16 cellular contexts compared by ENCODE assay signal in genomic region chr9:4540425-4540824, GRCh38. TPM values are rescaled to one million over a fixed set of nuclear protein-coding genes. Genes with fewer than 3 reads are reported as not detected.
DNase-seq lines count a peak whose midpoint lies in the region; FAIRE-seq and TF ChIP-seq lines count a peak whose summit lies in the region.
"Had no signal": no experiment of that assay in that cellular context is flagged by ENCODE, and none has a peak within 500 bp of the region (broad histone marks: within the 10 kb centered on the region; RNA-seq: fewer than 3 reads in every experiment).

No MANE protein-coding gene starts in this region.

- POLR2A ChIA-PET in H1 (lab: Charles Lee; ENCODE audit: partially characterized antibody) = interaction anchor here (1.2 kb wide), 1 partner anchor 8 kb away, joined by 3 read pairs; no protein-coding TSS in a partner anchor

- no peak overlapping the region for H3K4me3 Mint-ChIP-seq in neural progenitor cell
- H3K4me3 Mint-ChIP-seq: CD4-positive, alpha-beta memory T cell had no signal

- H3K4ac ChIP-seq in H1 (replicated peaks; ENCODE audit: insufficient read length, low read depth, low read length) = no peak overlapping the region
- no peak overlapping the region for H3K4ac ChIP-seq in mesenchymal stem cell (ENCODE audit: low read depth in 1 of 2, low read length in 2 of 2)

- H2BK120ac ChIP-seq in H1 (replicated peaks; ENCODE audit: low read depth, low read length) (no peak overlapping the region), mesenchymal stem cell (ENCODE audit: low read depth, low read length) (no peak overlapping the region)

- H3K79me1 ChIP-seq in H1 (ENCODE audit: low read depth, low read length) = no peaks in the 10 kb centered on the region
- H3K79me1 ChIP-seq in mesenchymal stem cell (replicated peaks; ENCODE audit: low read length, poor library complexity, severe bottlenecking) = no peaks in the 10 kb centered on the region

- H3K27me3 ChIP-seq in Peyer's patch (no peaks in the 10 kb centered on the region), H1 (replicated peaks in 1 of 4; ENCODE audit: control insufficient read depth in 3 of 4, extremely low read depth in 1 of 4, insufficient read depth in 3 of 4, low read length in 3 of 4) (no peaks in the 10 kb centered on the region), mesenchymal stem cell (ENCODE audit: control insufficient read depth in 1 of 2, insufficient read depth in 1 of 2, low read length in 2 of 2) (no peaks in the 10 kb centered on the region), small intestine (ENCODE audit: control insufficient read depth in 2 of 2, insufficient read depth in 2 of 2, low read length in 2 of 2) (no peaks in the 10 kb centered on the region), neural progenitor cell (no peaks in the 10 kb centered on the region), prostate gland (replicated peaks; ENCODE audit: insufficient read depth) (no peaks in the 10 kb centered on the region)

- 86% methylated on average over 8 of the region's 8 CpGs; no CpG with 5 or more reads in 1 of the 2 experiments for WGBS in H1 (ENCODE audit: extremely low coverage in 1 of 2, insufficient coverage in 1 of 2, insufficient read length in 1 of 2, insufficient replicate concordance in 2 of 2, low coverage in 1 of 2, low lambda C conversion rate in 2 of 2, missing lambda C conversion rate in 1 of 2), 2 experiments
- WGBS in mesenchymal stem cell = 96% methylated on average over 8 of the region's 8 CpGs
- WGBS in small intestine, 3 donors = 50 to 81% (median 65%) methylated on average over 8 of the region's 8 CpGs
- WGBS in prostate gland = 97% methylated on average over 8 of the region's 8 CpGs

- H3K9ac ChIP-seq in H1 (replicated peaks in 1 of 4; ENCODE audit: extremely low read depth in 1 of 4, low read depth in 3 of 4, low read length in 3 of 4) (no peak overlapping the region), mesenchymal stem cell (ENCODE audit: low read length) (no peak overlapping the region), neural progenitor cell (no peak overlapping the region)

- no peak for TF ChIP-seq RAD21 in H1 (IDR thresholded peaks at IDR 0.05 in 1 of 2, conservative IDR thresholded peaks at IDR 0.05 in 1 of 2; ENCODE audit: low read depth in 2 of 2, low read length in 2 of 2)

- no peak overlapping the region for H4K91ac ChIP-seq in H1 (replicated peaks; ENCODE audit: insufficient read length, low read length)
- no peak overlapping the region for H4K91ac ChIP-seq in mesenchymal stem cell (ENCODE audit: low read length)

- H4K8ac ChIP-seq in H1 (ENCODE audit: extremely low read depth, insufficient read depth, low read length) (no peak overlapping the region), mesenchymal stem cell (ENCODE audit: low read length) (no peak overlapping the region)

- no peak overlapping the region for H3K27ac Mint-ChIP-seq in neural progenitor cell
- H3K27ac Mint-ChIP-seq: CD4-positive, alpha-beta memory T cell had no signal

- no peaks in the 10 kb centered on the region for H3K36me3 Mint-ChIP-seq in neural progenitor cell
- H3K36me3 Mint-ChIP-seq: CD4-positive, alpha-beta memory T cell had no signal

- TF ChIP-seq POLR2A in Peyer's patch (IDR thresholded peaks at IDR 0.05) (no peak), H1 (IDR thresholded peaks at IDR 0.05; ENCODE audit: control extremely low read depth in 1 of 2, low read depth in 2 of 2, low read length in 2 of 2) (no peak), prostate gland (IDR thresholded peaks at IDR 0.05) (no peak)

- H3K27ac ChIP-seq in Peyer's patch (peak overlapping the region in 1 of 4 donors; percentile 23), H1 (ENCODE audit: low read depth, low read length) (no peak overlapping the region), mesenchymal stem cell (ENCODE audit: low read length, poor library complexity, severe bottlenecking) (no peak overlapping the region), small intestine (ENCODE audit: low read depth in 1 of 2, low read length in 1 of 2) (peak overlapping the region in 1 of 2 donors; percentile 66), neural progenitor cell (no peak overlapping the region), prostate gland (no peak overlapping the region)

- H3K4me1 Mint-ChIP-seq in neural progenitor cell = peaks cover 6% of the 10 kb centered on the region

- H2AFZ ChIP-seq in H1 (ENCODE audit: low read length) = no peak overlapping the region
- no peak overlapping the region for H2AFZ ChIP-seq in mesenchymal stem cell (ENCODE audit: low read depth, low read length)
- H2AFZ ChIP-seq in neural progenitor cell (replicated peaks) = no peak overlapping the region

- H3K4me1 ChIP-seq in Peyer's patch (peaks cover 0 to 6% (median 0%) of the 10 kb centered on the region in 4 donors), H1 (replicated peaks in 1 of 4; ENCODE audit: control insufficient read depth in 3 of 4, insufficient read depth in 4 of 4, low read length in 3 of 4) (peaks cover 0 to 3% (median under 1%) of the 10 kb centered on the region in 4 experiments; a peak in 3 of 7 replicates), mesenchymal stem cell (ENCODE audit: control insufficient read depth, insufficient read depth, low read depth, low read length) (peaks cover 4% of the 10 kb centered on the region), small intestine (ENCODE audit: control insufficient read depth in 2 of 2, insufficient read depth in 1 of 2, low read depth in 1 of 2, low read length in 1 of 2) (peaks cover 0 to 6% of the 10 kb centered on the region in 2 donors), neural progenitor cell (no peaks in the 10 kb centered on the region), prostate gland (replicated peaks) (no peaks in the 10 kb centered on the region)

- intact Hi-C loops in prostate gland (cut with DNase I) = no loop called here

- TF ChIP-seq EP300 in H1 (IDR thresholded peaks at IDR 0.05; ENCODE audit: borderline replicate concordance in 1 of 2, low read depth in 2 of 2, low read length in 2 of 2) = no peak

- no peak overlapping the region for H3K23ac ChIP-seq in H1 (ENCODE audit: insufficient read length)
- H3K23ac ChIP-seq in mesenchymal stem cell (ENCODE audit: low read length in 2 of 2) = no peak overlapping the region

- H2BK20ac ChIP-seq in H1 (ENCODE audit: low read length) = no peak overlapping the region; the same call in 1 of the 2 replicates

- peaks cover 16% of the 10 kb centered on the region for H3K9me3 Mint-ChIP-seq in neural progenitor cell

- H2BK15ac ChIP-seq in H1 (ENCODE audit: low read length) = no peak overlapping the region
- H2BK15ac ChIP-seq in mesenchymal stem cell (ENCODE audit: low read depth, poor library complexity, severe bottlenecking) = no peak overlapping the region

- CTCF ChIA-PET in H1 (lab: Charles Lee; ENCODE audit: partially characterized antibody) = interaction anchor here (1.0 to 4.5 kb wide), 5 partner anchors 9 to 153 kb away, joined by 3 to 53 read pairs (median 4); no protein-coding TSS in a partner anchor

- DNase-seq in Peyer's patch (peak in 2 of 3 donors; percentile 67 to 78), H1 (ENCODE audit: low read depth in 1 of 2, low spot score in 2 of 2) (no peak), mesenchymal stem cell (no peak), small intestine (peak; percentile 89), DMS79 (lab: John Stamatoyannopoulos, UW) (no peak), neural progenitor cell (ENCODE audit: low spot score) (no peak), prostate gland (ENCODE audit: low spot score) (no peak)
- DNase-seq: C1 segment of cervical spinal cord; CD4-positive, alpha-beta memory T cell; COR-L47; DMS79 treated with DMSO at 0.1 percent for 48 hours; GF-D8; GOT3; H7; HCEC 1CT had no signal

- FAIRE-seq in H1 (lab: Jason Lieb, UNC) = no peak
- FAIRE-seq in small intestine (lab: Jason Lieb, UNC) = no peak
- FAIRE-seq: GM12891 had no signal

- peak overlapping the region; percentile 62; the same call in 1 of the 2 replicates for H3K18ac ChIP-seq in H1 (ENCODE audit: extremely low read depth, low read length)
- no peak overlapping the region for H3K18ac ChIP-seq in mesenchymal stem cell (ENCODE audit: low read depth in 1 of 2, low read length in 2 of 2)

- H3K4me2 ChIP-seq in H1 (ENCODE audit: insufficient read depth in 1 of 2, low read depth in 2 of 2, low read length in 2 of 2) (no peak overlapping the region), mesenchymal stem cell (ENCODE audit: low read length, poor library complexity, severe bottlenecking) (no peak overlapping the region), neural progenitor cell (no peak overlapping the region)

- no peak overlapping the region for H3K56ac ChIP-seq in H1 (replicated peaks; ENCODE audit: insufficient read length, low read depth, low read length)

- H2BK12ac ChIP-seq in H1 (ENCODE audit: low read depth, low read length) (0 out of 2 replicates have a peak overlapping the region, but pooled peaks have one; percentile 69), mesenchymal stem cell (ENCODE audit: low read length in 2 of 2) (no peak overlapping the region)

- no peak overlapping the region for H4K5ac ChIP-seq in H1 (ENCODE audit: insufficient read length, low read depth, low read length)

- no peaks in the 10 kb centered on the region for H3K23me2 ChIP-seq in H1 (ENCODE audit: low read depth, low read length)

- no peaks in the 10 kb centered on the region for H3K9me3 ChIP-seq in Peyer's patch
- H3K9me3 ChIP-seq in H1 (ENCODE audit: insufficient read depth in 2 of 2, low read depth in 1 of 2, low read length in 1 of 2) = peaks cover 3 to 4% of the 10 kb centered on the region in 2 experiments; a peak in 1 of 4 replicates
- peaks cover 3% of the 10 kb centered on the region for H3K9me3 ChIP-seq in mesenchymal stem cell (ENCODE audit: control insufficient read depth, low read length)
- H3K9me3 ChIP-seq in small intestine (ENCODE audit: control insufficient read depth, low read depth) = no peaks in the 10 kb centered on the region
- H3K9me3 ChIP-seq in neural progenitor cell (ENCODE audit: low read depth) = no peaks in the 10 kb centered on the region
- no peaks in the 10 kb centered on the region for H3K9me3 ChIP-seq in prostate gland

- no peaks in the 10 kb centered on the region for H3F3A ChIP-seq in neural progenitor cell (ENCODE audit: low read depth)

- H3K36me3 ChIP-seq in Peyer's patch (peaks cover 0 to 14% (median 0%) of the 10 kb centered on the region in 3 donors), H1 (ENCODE audit: control insufficient read depth in 2 of 4, insufficient read depth in 4 of 4, low read length in 3 of 4) (no peaks in the 10 kb centered on the region), mesenchymal stem cell (ENCODE audit: control insufficient read depth in 1 of 2, insufficient read depth in 2 of 2, low read depth in 1 of 2, low read length in 2 of 2) (peaks cover 10 to 22% of the 10 kb centered on the region in 2 experiments), small intestine (ENCODE audit: control insufficient read depth in 2 of 2, insufficient read depth in 2 of 2, low read length in 2 of 2) (peaks cover 0 to 2% of the 10 kb centered on the region in 2 donors), neural progenitor cell (no peaks in the 10 kb centered on the region), prostate gland (no peaks in the 10 kb centered on the region)

- H3K79me2 ChIP-seq in H1 (ENCODE audit: control insufficient read depth in 1 of 2, insufficient read depth in 2 of 2, low read length in 2 of 2) (no peaks in the 10 kb centered on the region), neural progenitor cell (ENCODE audit: low read depth) (no peaks in the 10 kb centered on the region)

- no peaks in the 10 kb centered on the region for H4K20me1 ChIP-seq in H1 (replicated peaks in 1 of 2; ENCODE audit: control insufficient read depth in 1 of 2, insufficient read depth in 2 of 2, low read length in 2 of 2)
- H4K20me1 ChIP-seq in neural progenitor cell (ENCODE audit: low read depth) = no peaks in the 10 kb centered on the region

- no peaks in the 10 kb centered on the region for H3K27me3 Mint-ChIP-seq in neural progenitor cell (ENCODE audit: insufficient read depth, low read depth)

- H3K4me3 ChIP-seq in Peyer's patch = no peak overlapping the region
- no peak overlapping the region for H3K4me3 ChIP-seq in H1 (ENCODE audit: extremely low read depth in 1 of 4, insufficient read depth in 2 of 4, low read depth in 3 of 4, low read length in 4 of 4)
- no peak overlapping the region for H3K4me3 ChIP-seq in mesenchymal stem cell (ENCODE audit: insufficient read depth in 1 of 2, low read depth in 1 of 2, low read length in 2 of 2)
- H3K4me3 ChIP-seq in small intestine (ENCODE audit: low read depth in 1 of 2, low read length in 2 of 2) = no peak overlapping the region
- H3K4me3 ChIP-seq in neural progenitor cell = no peak overlapping the region
- H3K4me3 ChIP-seq in prostate gland = no peak overlapping the region

- H2AK5ac ChIP-seq in H1 (ENCODE audit: low read depth, low read length) (no peak overlapping the region), mesenchymal stem cell (ENCODE audit: low read length, severe bottlenecking) (peak overlapping the region; percentile 2)

- H3K14ac ChIP-seq in H1 (ENCODE audit: insufficient read length) = no peak overlapping the region
- H3K14ac ChIP-seq in mesenchymal stem cell (ENCODE audit: low read length in 2 of 2) = no peak overlapping the region

- TF ChIP-seq CTCF in Peyer's patch (IDR thresholded peaks at IDR 0.05) (no peak), H1 (IDR thresholded peaks at IDR 0.05; ENCODE audit: control extremely low read depth in 1 of 3, insufficient read depth in 1 of 3, low read depth in 1 of 3, low read length in 3 of 3) (no peak), neural progenitor cell (IDR thresholded peaks at IDR 0.05) (no peak), prostate gland (IDR thresholded peaks at IDR 0.05) (no peak)

- H2BK5ac ChIP-seq in H1 (ENCODE audit: low read depth, low read length) (peak overlapping the region; percentile 44; the same call in 1 of the 2 replicates), mesenchymal stem cell (ENCODE audit: low read depth, low read length, poor library complexity, severe bottlenecking) (no peak overlapping the region)

RNA-seq across cellular contexts. Expression of gene SLC1A1, which starts 50.2 kb away (rescaled TPM):
- total RNA-seq in Peyer's patch (100 to 1,000 TPM in 2 of 4 donors, 10 to 100 TPM in 1, 1 to 10 TPM in 1; 5.0 to 357 (median 145) TPM), neural progenitor cell (ENCODE audit: low replicate concordance) (12.5 and 16.2 TPM in 2 replicates), prostate gland (10 to 100 TPM in 1 of 2 donors, 1 to 10 TPM in 1; 2.9 to 13.1 TPM)
- 10.3 and 11.7 TPM in 2 replicates for total RNA-seq in H1 (2021; fragmentation: NEBNext Ultra II Directional; extraction: Animal tissue kit (Norgen Biotek cat#: 25700))
- polyA plus RNA-seq in H1 (2011; rRNA removed) (2.9 and 4.7 TPM in 2 replicates), small intestine (10 to 100 TPM; 21.1 to 44.0 (median 41.8) TPM)
- 3.6 TPM for polyA plus RNA-seq in H1 (2011; cell fraction: cytosol; rRNA removed)
- polyA plus RNA-seq in H1 (2011; cell fraction: nucleus; rRNA removed) = 2.1 TPM
- 4.4 to 8.8 TPM (median 5.0 TPM) in 4 replicates for polyA plus RNA-seq in H1 (2012, experiment 1 of 2)
- polyA plus RNA-seq in H1 (2012, experiment 2 of 2) = 0.42 TPM
- polyA plus RNA-seq in H1 (2013, experiment 1 of 2) = 7.4 TPM
- 9.3 TPM for polyA plus RNA-seq in H1 (2013, experiment 2 of 2)
- polyA minus RNA-seq in H1 (2011; rRNA and poly(A)+ RNA removed) = 9.2 and 9.3 TPM in 2 replicates
- 4.0 TPM for polyA minus RNA-seq in H1 (2011; cell fraction: cytosol; rRNA and poly(A)+ RNA removed)
- polyA minus RNA-seq in H1 (2011; cell fraction: nucleus; rRNA and poly(A)+ RNA removed) = 4.2 TPM
- 3.6 TPM for polyA plus RNA-seq in mesenchymal stem cell (2013, experiment 1 of 2)
- polyA plus RNA-seq in mesenchymal stem cell (2013, experiment 2 of 2) = 3.8 TPM

Comparison
In these comparisons a context has a peak if more than half of its experiments do, and no peak if none do; other contexts are left out.
1. DNase-seq: peak in Peyer's patch (2 of 3) and small intestine (single experiment); none in H1 (0 of 2), mesenchymal stem cell (single experiment), DMS79 (single experiment), neural progenitor cell (single experiment) and prostate gland (single experiment).